13 cellular contexts compared by ENCODE assay signal in genomic region chr6:75492769-75493168, GRCh38.
DNase-seq lines count a peak whose midpoint lies in the region; ATAC-seq and TF ChIP-seq lines count a peak whose summit lies in the region.
"Had no signal": no experiment of that assay in that cellular context is flagged by ENCODE, and none has a peak within 500 bp of the region (broad histone marks: within the 10 kb centered on the region; RNA-seq: fewer than 3 reads in every experiment).

No MANE protein-coding gene starts in this region.

- DNase-seq in GM06990 (ENCODE audit: extremely low read depth, insufficient read length) (peak; percentile 44), coronary artery (ENCODE audit: low spot score) (no peak), NCI-H2227 treated with DMSO at 0.1 percent for 48 hours (lab: John Stamatoyannopoulos, UW) (no peak), NCI-H510A treated with DMSO at 0.1 percent for 48 hours (lab: John Stamatoyannopoulos, UW) (no peak), ACHN (no peak)
- DNase-seq: activated CD4-positive, alpha-beta T cell treated with anti-CD3 and anti-CD28 coated beads for 36 hours; activated effector memory CD4-positive, alpha-beta T cell treated with anti-CD3 and anti-CD28 coated beads, Interleukin-2, amount 50 U/mL, for 16 hours; NCI-H1105 treated with DMSO at 0.1 percent for 48 hours; NK-92 treated with Interleukin-12 subunit alpha and Interleukin-12 subunit beta, amount 100 ng/mL, for 24 hours; SW 1271 had no signal

- H3K4me3 ChIP-seq in GM06990 (replicated peaks; ENCODE audit: low read depth, low read length) (no peak overlapping the region), coronary artery (peak overlapping the region; percentile 68), muscle layer of duodenum (ENCODE audit: low read depth in 1 of 2, low read length in 2 of 2) (peak overlapping the region; percentile 60 to 74)

- H3K27ac ChIP-seq in coronary artery = peak overlapping the region; percentile 81 to 85
- peak overlapping the region; percentile 94 for H3K27ac ChIP-seq in muscle layer of duodenum (ENCODE audit: low read length)

- H3K27me3 ChIP-seq in GM06990 (replicated peaks; ENCODE audit: control insufficient read depth, insufficient read depth, low read length) (no peaks in the 10 kb centered on the region), muscle layer of duodenum (ENCODE audit: low read depth, low read length) (no peaks in the 10 kb centered on the region)

- no peaks in the 10 kb centered on the region for H3K36me3 ChIP-seq in GM06990 (ENCODE audit: control insufficient read depth, insufficient read depth, low read length)
- H3K36me3 ChIP-seq in muscle layer of duodenum (ENCODE audit: control insufficient read depth in 1 of 2, insufficient read depth in 2 of 2, low read length in 2 of 2) = no peaks in the 10 kb centered on the region

- no peaks in the 10 kb centered on the region for H3K9me3 ChIP-seq in muscle layer of duodenum (ENCODE audit: control insufficient read depth in 1 of 2, low read length in 2 of 2)

- ATAC-seq in GM21390 (IDR thresholded peaks at IDR 0.05; ENCODE audit: unreplicated experiment) (peak; percentile 25), HG02981 (IDR thresholded peaks at IDR 0.05; ENCODE audit: unreplicated experiment) (no peak)
- ATAC-seq: activated CD4-positive, alpha-beta T cell treated with anti-CD3 and anti-CD28 coated beads for 36 hours had no signal

- no peak for TF ChIP-seq CTCF in GM06990 (IDR thresholded peaks at IDR 0.05; ENCODE audit: insufficient read depth, low read length, poor library complexity, severe bottlenecking)
- no peak for TF ChIP-seq CTCF in coronary artery (IDR thresholded peaks at IDR 0.05)

- in situ Hi-C loops in ACHN (cut with HindIII; ENCODE audit: low pct_ligation_motif_present, low pct_unique_long_range_greater_than_20kb, low sequenced_read_pairs) = no loop called here

- H3K4me1 ChIP-seq in muscle layer of duodenum (ENCODE audit: control insufficient read depth in 1 of 2, insufficient read depth in 2 of 2, low read length in 2 of 2) = peaks cover 0 to 5% of the 10 kb centered on the region in 2 donors
